In the genomic region with DNA sequence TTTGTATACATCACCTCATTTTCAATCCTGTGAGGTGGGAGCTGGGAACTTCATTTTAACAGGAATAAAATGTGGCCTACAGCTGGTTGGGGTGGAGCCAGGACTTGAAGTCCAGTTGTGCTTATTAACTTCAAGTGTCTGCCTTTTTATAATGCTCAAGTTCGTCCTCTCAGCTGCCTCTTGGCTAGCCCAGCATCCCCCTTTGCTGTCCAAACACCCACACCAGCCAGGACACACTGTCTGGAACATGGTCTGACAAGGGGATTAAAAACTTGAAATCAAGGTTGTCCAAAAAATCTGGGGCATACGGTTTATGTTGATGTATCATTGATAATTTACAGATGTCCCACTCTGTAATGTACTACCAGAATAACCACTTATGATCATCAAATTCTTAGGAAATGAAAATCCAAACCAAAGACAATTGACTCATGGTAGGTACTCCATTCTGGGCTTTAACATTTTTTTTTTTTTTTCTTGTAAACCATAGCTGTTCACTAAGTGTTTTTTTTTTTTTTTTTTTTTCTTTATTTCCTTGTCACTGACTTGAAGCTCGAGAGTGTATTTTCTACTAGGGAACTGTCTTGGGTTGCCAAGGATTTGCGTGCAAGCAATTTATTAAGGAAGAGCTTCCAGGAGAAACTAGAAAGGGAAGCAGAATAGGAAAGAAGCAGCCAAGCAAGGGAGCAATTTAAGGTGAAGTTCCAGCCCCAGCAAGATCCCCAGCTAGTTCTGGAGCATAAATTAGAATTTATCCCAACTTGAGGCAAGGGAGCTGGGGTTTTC, we compare ENCODE assay signal across 8 cellular contexts.
DNase-seq lines count a peak whose midpoint lies in the region; ATAC-seq, FAIRE-seq and TF ChIP-seq lines count a peak whose summit lies in the region.

No MANE protein-coding gene starts in this region.

- TF ChIP-seq EP300 in transverse colon (IDR thresholded peaks at IDR 0.05; ENCODE audit: low read depth) = no peak

- ATAC-seq in lower lobe of right lung (peak; percentile 34 to 48), HG02642 (IDR thresholded peaks at IDR 0.05; ENCODE audit: poor library complexity, unreplicated experiment) (no peak)

- TF ChIP-seq POLR2A in transverse colon (IDR thresholded peaks at IDR 0.05) = no peak

- H3K4me1 ChIP-seq in lower lobe of right lung = peaks cover 14% of the 10 kb centered on the region
- H3K4me1 ChIP-seq in transverse colon = peaks cover 7 to 20% (median 10%) of the 10 kb centered on the region in 4 donors

- no peak for TF ChIP-seq CTCF in bronchial epithelial cell (IDR thresholded peaks at IDR 0.05; ENCODE audit: insufficient read depth, low read length, severe bottlenecking)
- no peak for TF ChIP-seq CTCF in lower lobe of right lung (IDR thresholded peaks at IDR 0.05)
- TF ChIP-seq CTCF in transverse colon (IDR thresholded peaks at IDR 0.05) = no peak
- TF ChIP-seq CTCF in GM13976 (IDR thresholded peaks at IDR 0.05; ENCODE audit: borderline replicate concordance, control extremely low read depth, extremely low read depth, insufficient read depth, missing control alignments) = no peak

- no peak for FAIRE-seq in bronchial epithelial cell (lab: Jason Lieb, UNC)

- intact Hi-C loops in lower lobe of right lung (cut with DNase I) = no loop called here
- intact Hi-C loops in transverse colon (cut with DNase I; ENCODE audit: low total_unique reads) = loop anchor here (5.0 kb wide), 1 partner anchor 1580 kb away; no protein-coding TSS in a partner anchor

- H3K4me3 ChIP-seq in bronchial epithelial cell (ENCODE audit: low read depth, low read length) (peak overlapping the region; percentile 52), lower lobe of right lung (peak overlapping the region; percentile 66), transverse colon (peak overlapping the region in 3 of 4 donors; percentile 45 to 74 (median 60))

- in situ Hi-C loops in transverse colon (cut with MboI; ENCODE audit: low pct_ligation_motif_present in 1 of 4, low pct_unique_long_range_greater_than_20kb in 1 of 4, low sequenced_read_pairs in 3 of 4) (no loop called here), GM13976 (cut with MboI; ENCODE audit: low sequenced_read_pairs, unreplicated experiment) (no loop called here)

- H3K27ac ChIP-seq in lower lobe of right lung = peak overlapping the region; percentile 75
- peak overlapping the region; percentile 77 to 80 (median 79) for H3K27ac ChIP-seq in transverse colon

- WGBS in transverse colon (ENCODE audit: low coverage in 1 of 2), 2 donors = 38 to 56% methylated on average over 2 to 4 of the region's 4 CpGs

- H3K36me3 ChIP-seq in bronchial epithelial cell (ENCODE audit: control insufficient read depth, insufficient read depth, low read length) = no peaks in the 10 kb centered on the region
- no peaks in the 10 kb centered on the region for H3K36me3 ChIP-seq in lower lobe of right lung
- no peaks in the 10 kb centered on the region for H3K36me3 ChIP-seq in transverse colon

- H3K9me3 ChIP-seq in lower lobe of right lung (no peaks in the 10 kb centered on the region), transverse colon (no peaks in the 10 kb centered on the region)

- no peaks in the 10 kb centered on the region for H3K27me3 ChIP-seq in bronchial epithelial cell (ENCODE audit: control insufficient read depth, insufficient read depth, low read length)
- no peaks in the 10 kb centered on the region for H3K27me3 ChIP-seq in lower lobe of right lung (ENCODE audit: low read depth)
- no peaks in the 10 kb centered on the region for H3K27me3 ChIP-seq in transverse colon

- DNase-seq in DMS 273 (lab: John Stamatoyannopoulos, UW; ENCODE audit: unreplicated experiment) = peak; percentile 73
- peak; percentile 11 for DNase-seq in NCI-H2196 treated with DMSO at 0.1 percent for 48 hours (lab: John Stamatoyannopoulos, UW; ENCODE audit: unreplicated experiment)
- peak; percentile 7 for DNase-seq in bronchial epithelial cell (ENCODE audit: low read depth)
- DNase-seq in lower lobe of right lung = no peak
- peak; percentile 22 for DNase-seq in transverse colon
- DNase-seq in cerebellum (ENCODE audit: low spot score) = no peak
- DNase-seq in GM13976 (ENCODE audit: low spot score) = no peak

Comparison
In these comparisons a context has a peak if more than half of its experiments do, and no peak if none do; other contexts are left out.
1. DNase-seq: peak in DMS 273 (single experiment), NCI-H2196 treated with DMSO at 0.1 percent for 48 hours (single experiment), bronchial epithelial cell (single experiment) and transverse colon (single experiment); none in lower lobe of right lung (single experiment), cerebellum (single experiment) and GM13976 (single experiment).
2. Peak in every context shown above with its lines, with median percentiles within 50 percentile points of each other: H3K4me3 ChIP-seq.